25 cellular contexts compared by ENCODE assay signal in the genomic region with DNA sequence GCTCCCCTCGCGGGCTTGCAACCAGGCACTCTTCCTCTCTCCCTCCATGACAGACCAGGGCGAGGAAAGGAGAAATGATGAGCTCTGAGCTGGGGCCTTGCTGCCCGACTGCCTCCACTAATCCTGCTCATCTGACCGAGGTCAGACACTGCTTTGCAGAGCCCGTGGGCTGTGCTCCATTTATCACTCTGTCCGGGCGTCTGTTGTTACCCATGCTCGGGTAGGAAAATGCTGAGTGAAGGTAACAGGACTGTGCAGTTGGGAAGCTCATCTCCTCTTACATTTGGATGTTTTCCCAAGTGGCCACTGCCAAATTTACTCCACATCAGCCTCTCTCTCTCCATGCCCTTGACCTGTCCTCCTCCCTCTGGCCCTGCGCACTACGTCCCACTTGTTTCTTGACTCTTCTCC. TPM values are rescaled to one million over a fixed set of nuclear protein-coding genes. Genes with fewer than 3 reads are reported as not detected.
A peak's percentile ranks its signal among the peaks of the same experiment; 100 is the strongest.
DNase-seq lines count a peak whose midpoint lies in the region; ATAC-seq and TF ChIP-seq lines count a peak whose summit lies in the region.
"Had no signal": no experiment of that assay in that cellular context is flagged by ENCODE, and none has a peak within 500 bp of the region (broad histone marks: within the 10 kb centered on the region; RNA-seq: fewer than 3 reads in every experiment).

No MANE protein-coding gene starts in this region.

- no peaks in the 10 kb centered on the region for H3K27me3 Mint-ChIP-seq in activated CD8-positive, alpha-beta memory T cell treated with anti-CD3 and anti-CD28 coated beads, Interleukin-2, amount 10 ng/mL, durations not matched to agents 7 days and 5 days
- H3K27me3 Mint-ChIP-seq in nephron progenitor cell (ENCODE audit: low read depth, poor library complexity), result peaks cover 9% of the 10 kb centered on the region
- H3K27me3 Mint-ChIP-seq: activated CD8-positive, alpha-beta T cell treated with anti-CD3 and anti-CD28 coated beads for 36 hours; activated naive CD8-positive, alpha-beta T cell; stimulated activated naive B cell treated with anti-CD40 and anti-IgM and Interleukin-4, amounts not matched to agents 10 μg/mL and 1 μg/mL and 100 μg/mL, for 72 hours had no signal

- DNase-seq in activated CD8-positive, alpha-beta memory T cell treated with anti-CD3 and anti-CD28 coated beads, Interleukin-2, amount 10 ng/mL, durations not matched to agents 7 days and 5 days, result peak; percentile 14
- DNase-seq in activated CD8-positive, alpha-beta memory T cell treated with anti-CD3 and anti-CD28 coated beads for 24 hours, result no peak
- DNase-seq in Right ventricle myocardium superior (no peak), nephron progenitor cell (peak; percentile 36), upper lobe of left lung (peak in 1 of 2 donors; percentile 2), NCI-H128 (lab: John Stamatoyannopoulos, UW; ENCODE audit: unreplicated experiment) (no peak), HuH-7 (ENCODE audit: low spot score) (no peak), NCI-H524 (lab: John Stamatoyannopoulos, UW) (no peak)
- DNase-seq: 8988T; activated CD8-positive, alpha-beta T cell treated with anti-CD3 and anti-CD28 coated beads for 36 hours; AML-193; CD8-positive, alpha-beta memory T cell; DND-41; H7; immature natural killer cell; Kasumi-1; NCI-H1092; NCI-H2081; stimulated activated CD4-positive, alpha-beta T cell treated with anti-CD3 and anti-CD28 coated beads, Interleukin-2, amount 100 ng/mL, for 24 hours; stimulated activated naive B cell treated with anti-CD40 and anti-IgM and Interleukin-4, amounts not matched to agents 10 μg/mL and 1 μg/mL and 100 μg/mL, for 72 hours; T-helper 9 cell; thyroid gland had no signal

- H3K9me3 ChIP-seq in upper lobe of left lung, result no peaks in the 10 kb centered on the region
- H3K9me3 ChIP-seq: thyroid gland had no signal

- peaks cover 0 to 21% (median 3%) of the 10 kb centered on the region in 4 donors for H3K36me3 ChIP-seq in upper lobe of left lung
- H3K36me3 ChIP-seq: thyroid gland had no signal

- TF ChIP-seq POLR2A in upper lobe of left lung (IDR thresholded peaks at IDR 0.05), result no peak

- ATAC-seq in activated CD8-positive, alpha-beta memory T cell treated with anti-CD3 and anti-CD28 coated beads, Interleukin-2, amount 10 ng/mL, durations not matched to agents 7 days and 5 days, result no peak
- ATAC-seq in Right ventricle myocardium superior (ENCODE audit: poor library complexity) (peak; percentile 75), upper lobe of left lung (ENCODE audit: low FRiP score in 2 of 2) (no peak)
- ATAC-seq: activated CD8-positive, alpha-beta T cell treated with anti-CD3 and anti-CD28 coated beads for 36 hours; stimulated activated naive B cell treated with anti-CD40 and anti-IgM and Interleukin-4, amounts not matched to agents 10 μg/mL and 1 μg/mL and 100 μg/mL, for 72 hours had no signal

- H3K4me1 Mint-ChIP-seq in activated CD8-positive, alpha-beta memory T cell treated with anti-CD3 and anti-CD28 coated beads, Interleukin-2, amount 10 ng/mL, durations not matched to agents 7 days and 5 days, result no peaks in the 10 kb centered on the region
- peaks cover 71% of the 10 kb centered on the region for H3K4me1 Mint-ChIP-seq in nephron progenitor cell
- H3K4me1 Mint-ChIP-seq: CD8-positive, alpha-beta memory T cell; immature natural killer cell had no signal

- 88 to 91% methylated on average over 5 to 11 of the region's 11 CpGs for WGBS in upper lobe of left lung, 2 donors

- no peaks in the 10 kb centered on the region for H3K27me3 ChIP-seq in upper lobe of left lung
- H3K27me3 ChIP-seq: thyroid gland had no signal

- peaks cover 32 to 63% (median 45%) of the 10 kb centered on the region in 4 donors for H3K4me1 ChIP-seq in upper lobe of left lung

- CTCF ChIA-PET in activated CD8-positive, alpha-beta memory T cell treated with anti-CD3 and anti-CD28 coated beads, Interleukin-2, amount 10 ng/mL, durations not matched to agents 7 days and 5 days (lab: Charles Lee), result no interaction called here

- no peaks in the 10 kb centered on the region for H3K9me3 Mint-ChIP-seq in activated CD8-positive, alpha-beta memory T cell treated with anti-CD3 and anti-CD28 coated beads, Interleukin-2, amount 10 ng/mL, durations not matched to agents 7 days and 5 days (ENCODE audit: low read depth)
- H3K9me3 Mint-ChIP-seq in nephron progenitor cell, result no peaks in the 10 kb centered on the region
- H3K9me3 Mint-ChIP-seq: activated CD8-positive, alpha-beta T cell treated with anti-CD3 and anti-CD28 coated beads for 36 hours; CD8-positive, alpha-beta memory T cell; immature natural killer cell; stimulated activated naive B cell treated with anti-CD40 and anti-IgM and Interleukin-4, amounts not matched to agents 10 μg/mL and 1 μg/mL and 100 μg/mL, for 72 hours had no signal

- TF ChIP-seq CTCF in nephron progenitor cell (IDR thresholded peaks at IDR 0.05), result no peak
- TF ChIP-seq CTCF in upper lobe of left lung (IDR thresholded peaks at IDR 0.05), result no peak

- no peak overlapping the region for H3K27ac Mint-ChIP-seq in activated CD8-positive, alpha-beta memory T cell treated with anti-CD3 and anti-CD28 coated beads, Interleukin-2, amount 10 ng/mL, durations not matched to agents 7 days and 5 days
- peak overlapping the region; percentile 92 for H3K27ac Mint-ChIP-seq in nephron progenitor cell
- H3K27ac Mint-ChIP-seq: activated CD8-positive, alpha-beta T cell treated with anti-CD3 and anti-CD28 coated beads for 36 hours; activated naive CD8-positive, alpha-beta T cell; immature natural killer cell; stimulated activated naive B cell treated with anti-CD40 and anti-IgM and Interleukin-4, amounts not matched to agents 10 μg/mL and 1 μg/mL and 100 μg/mL, for 72 hours had no signal

- H3K36me3 Mint-ChIP-seq in activated CD8-positive, alpha-beta memory T cell treated with anti-CD3 and anti-CD28 coated beads, Interleukin-2, amount 10 ng/mL, durations not matched to agents 7 days and 5 days, result no peaks in the 10 kb centered on the region
- H3K36me3 Mint-ChIP-seq in nephron progenitor cell (ENCODE audit: low read depth), result peaks cover under 1% of the 10 kb centered on the region
- H3K36me3 Mint-ChIP-seq: CD8-positive, alpha-beta memory T cell had no signal

- intact Hi-C loops in Right ventricle myocardium superior (cut with DNase I), result no loop called here

- peak overlapping the region in 3 of 4 donors; percentile 2 to 88 (median 19) for H3K27ac ChIP-seq in upper lobe of left lung
- H3K27ac ChIP-seq: coronary artery, SK-N-MC, thyroid gland had no signal

- TF ChIP-seq EP300 in upper lobe of left lung (IDR thresholded peaks at IDR 0.05), result no peak

- H3K4me3 ChIP-seq in upper lobe of left lung, result no peak overlapping the region
- H3K4me3 ChIP-seq: coronary artery, SK-N-MC, thyroid gland had no signal

- H3K4me3 Mint-ChIP-seq in activated CD8-positive, alpha-beta memory T cell treated with anti-CD3 and anti-CD28 coated beads, Interleukin-2, amount 10 ng/mL, durations not matched to agents 7 days and 5 days, result no peak overlapping the region
- H3K4me3 Mint-ChIP-seq in nephron progenitor cell, result peak overlapping the region; percentile 51
- H3K4me3 Mint-ChIP-seq: activated CD8-positive, alpha-beta T cell treated with anti-CD3 and anti-CD28 coated beads for 36 hours; activated naive CD8-positive, alpha-beta T cell; CD8-positive, alpha-beta memory T cell; immature natural killer cell; stimulated activated naive B cell treated with anti-CD40 and anti-IgM and Interleukin-4, amounts not matched to agents 10 μg/mL and 1 μg/mL and 100 μg/mL, for 72 hours had no signal

RNA-seq across cellular contexts. Expression of gene RPS6KA2, which starts 14.6 kb away (rescaled TPM):
- total RNA-seq in activated CD8-positive, alpha-beta memory T cell treated with anti-CD3 and anti-CD28 coated beads, Interleukin-2, amount 10 ng/mL, durations not matched to agents 7 days and 5 days, result 1 to 10 TPM; 4.5 to 5.4 TPM
- total RNA-seq in Right ventricle myocardium superior (50.2 TPM), upper lobe of left lung (100 to 1,000 TPM; 101 to 233 (median 168) TPM)

RNA-seq across cellular contexts. Expression of gene RAMACL, which starts 26.0 kb away (rescaled TPM):
- total RNA-seq in activated CD8-positive, alpha-beta memory T cell treated with anti-CD3 and anti-CD28 coated beads, Interleukin-2, amount 10 ng/mL, durations not matched to agents 7 days and 5 days, result under 1 TPM; 0.14 to 0.29 TPM
- total RNA-seq in Right ventricle myocardium superior (1.3 TPM), upper lobe of left lung (10 to 100 TPM in 3 of 6 donors, 1 to 10 TPM in 3; 3.7 to 13.0 (median 7.9) TPM)
- total RNA-seq: H7 had no signal

Comparison
In these comparisons a context has a peak if more than half of its experiments do, and no peak if none do; other contexts are left out.
1. DNase-seq: peak in activated CD8-positive, alpha-beta memory T cell treated with anti-CD3 and anti-CD28 coated beads, Interleukin-2, amount 10 ng/mL, durations not matched to agents 7 days and 5 days (single experiment) and nephron progenitor cell (single experiment); none in activated CD8-positive, alpha-beta memory T cell treated with anti-CD3 and anti-CD28 coated beads for 24 hours (single experiment), Right ventricle myocardium superior (single experiment), NCI-H128 (single experiment), HuH-7 (single experiment) and NCI-H524 (0 of 2).